24 cellular contexts compared by ENCODE assay signal in genomic region chr19:11649941-11650340, GRCh38.
"Had no signal": no experiment of that assay in that cellular context is flagged by ENCODE, and none has a peak within 500 bp of the region (broad histone marks: within the 10 kb centered on the region; RNA-seq: fewer than 3 reads in every experiment).

No MANE protein-coding gene starts in this region.

- H3K4me3 ChIP-seq: adrenal gland had no signal

- DNase-seq: activated CD4-positive, alpha-beta memory T cell treated with anti-CD3 and anti-CD28 coated beads for 36 hours; activated CD4-positive, alpha-beta T cell treated with anti-CD3 and anti-CD28 coated beads, Interleukin-2, amount 10 ng/mL, durations not matched to agents 7 days and 5 days; activated CD4-positive, CD25-positive, alpha-beta regulatory T cell; activated CD8-positive, alpha-beta memory T cell treated with anti-CD3 and anti-CD28 coated beads for 24 hours; activated gamma-delta T cell treated with Interleukin-2 at 50 U/mL for 16 hours; activated naive CD4-positive, alpha-beta T cell treated with anti-CD3 and anti-CD28 coated beads, Interleukin-2, amount 10 ng/mL, durations not matched to agents 7 days and 5 days; activated naive CD8-positive, alpha-beta T cell treated with anti-CD3 and anti-CD28 coated beads for 36 hours; activated T-cell treated with anti-CD3 and anti-CD28 coated beads, Interleukin-2, amount 50 U/mL, for 4 hours; adrenal gland; anterior cingulate cortex; cerebellar nuclear complex; MV-4-11; NCI-H1092 treated with DMSO at 0.1 percent for 48 hours; NCI-H1417 treated with DMSO at 0.1 percent for 48 hours; NCI-H1694; NCI-H2029; NCI-H345; NCI-H510A; NCI-H526 treated with DMSO at 0.1 percent for 48 hours; NCI-H82; SIG-M5; T-helper 1 cell had no signal

- H3K27me3 ChIP-seq: adrenal gland had no signal

- H3K36me3 ChIP-seq: adrenal gland had no signal

- H3K4me1 ChIP-seq: adrenal gland had no signal

- H3K27ac ChIP-seq: adrenal gland, VCaP had no signal

- ATAC-seq: activated T-cell treated with anti-CD3 and anti-CD28 coated beads, Interleukin-2, amount 50 U/mL, for 4 hours; activated T-helper 17 cell treated with anti-CD3 and anti-CD28 coated beads, Interleukin-2, amount 50 U/mL, for 72 hours had no signal
